Comparison of ENCODE assay signal across 18 cellular contexts in the genomic region with DNA sequence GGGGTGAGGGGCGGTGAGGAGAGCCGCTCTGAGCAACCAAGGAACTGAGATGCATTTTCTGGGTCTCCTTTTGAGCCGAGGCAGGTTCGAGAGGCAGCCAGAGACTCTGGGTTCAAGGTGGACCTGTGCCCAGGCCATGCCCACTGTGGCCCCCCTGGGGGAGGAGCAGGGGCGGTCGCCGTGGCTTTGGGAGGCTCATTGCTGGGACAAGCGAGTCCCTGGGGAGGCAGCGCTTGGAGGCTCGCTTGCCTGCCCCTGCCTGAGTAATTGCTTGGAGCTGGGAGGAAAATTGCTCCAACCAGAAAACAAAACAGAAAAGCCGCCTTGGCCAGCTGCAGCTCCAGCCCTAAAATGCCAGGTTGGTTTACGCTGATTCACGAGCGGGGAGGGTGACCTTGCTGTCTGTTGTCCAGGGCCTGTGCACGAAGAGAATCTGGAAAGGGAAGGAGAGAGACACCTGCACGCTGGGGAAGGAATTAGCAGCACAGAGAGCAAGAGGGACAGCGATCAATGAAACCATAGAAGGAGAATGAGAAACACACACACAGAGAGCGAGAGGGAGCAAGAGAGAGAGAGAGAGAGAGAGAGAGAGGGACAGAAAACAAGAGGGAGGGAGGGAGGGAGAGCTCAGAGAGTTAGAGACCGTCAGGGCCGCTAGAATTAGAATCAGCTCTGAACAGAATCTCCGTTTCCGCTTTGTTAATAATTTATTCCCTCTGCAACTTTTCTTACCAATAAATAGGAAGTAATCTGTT. TPM values are rescaled to one million over a fixed set of nuclear protein-coding genes. Genes with fewer than 3 reads are reported as not detected.
DNase-seq lines count a peak whose midpoint lies in the region; ATAC-seq and TF ChIP-seq lines count a peak whose summit lies in the region.
"Had no signal": no experiment of that assay in that cellular context is flagged by ENCODE, and none has a peak within 500 bp of the region (broad histone marks: within the 10 kb centered on the region; RNA-seq: fewer than 3 reads in every experiment).

No MANE protein-coding gene starts in this region.

- H3K27me3 ChIP-seq in NT2/D1 (ENCODE audit: insufficient read depth, insufficient read length) = peaks cover 10% of the 10 kb centered on the region
- no peaks in the 10 kb centered on the region for H3K27me3 ChIP-seq in layer of hippocampus (ENCODE audit: control insufficient read depth, insufficient read depth, low read length)
- H3K27me3 ChIP-seq in left ventricle myocardium inferior (ENCODE audit: low read depth) = peaks cover 57% of the 10 kb centered on the region

- H3K36me3 ChIP-seq in NT2/D1 (ENCODE audit: insufficient read depth, insufficient read length, low read length) (no peaks in the 10 kb centered on the region), left ventricle myocardium inferior (no peaks in the 10 kb centered on the region)
- H3K36me3 ChIP-seq: tibial artery had no signal

- no peak for TF ChIP-seq CTCF in left ventricle myocardium inferior (IDR thresholded peaks at IDR 0.05; ENCODE audit: borderline replicate concordance)

- ATAC-seq in HG02759 (IDR thresholded peaks at IDR 0.05; ENCODE audit: unreplicated experiment) = no peak
- no peak for ATAC-seq in activated CD4-positive, CD25-positive, alpha-beta regulatory T cell treated with anti-CD3 and anti-CD28 coated beads, Interleukin-2, amount 50 U/mL, for 24 hours
- ATAC-seq: A549, esophagus mucosa, left cardiac atrium, Panc1 had no signal

- H3K4me1 ChIP-seq in NT2/D1 (ENCODE audit: insufficient read depth, insufficient read length) = peaks cover 30% of the 10 kb centered on the region
- H3K4me1 ChIP-seq in left ventricle myocardium inferior = peaks cover 7% of the 10 kb centered on the region
- H3K4me1 ChIP-seq: A549 had no signal

- H3K27ac ChIP-seq in layer of hippocampus (ENCODE audit: low read depth, low read length) (peak overlapping the region; percentile 78), substantia nigra (ENCODE audit: low read depth, low read length, poor library complexity, severe bottlenecking) (peak overlapping the region; percentile 79), left ventricle myocardium inferior (replicated peaks) (no peak overlapping the region)
- H3K27ac ChIP-seq: A549, coronary artery, tibial artery had no signal

- no peaks in the 10 kb centered on the region for H3K9me3 ChIP-seq in NT2/D1 (ENCODE audit: insufficient read depth, low read length)
- no peaks in the 10 kb centered on the region for H3K9me3 ChIP-seq in left ventricle myocardium inferior (replicated peaks)
- H3K9me3 ChIP-seq: A549, tibial artery had no signal

- DNase-seq in NCI-H510A treated with DMSO at 0.1 percent for 48 hours (lab: John Stamatoyannopoulos, UW) = peak; percentile 42
- DNase-seq in NCI-H510A (lab: John Stamatoyannopoulos, UW) = no peak
- DNase-seq in NT2/D1 (ENCODE audit: low read depth, low spot score) = no peak
- DNase-seq in substantia nigra (lab: John Stamatoyannopoulos, UW) = peak in 8 of 49 donors; percentile 11 to 37 (median 28)
- no peak for DNase-seq in left ventricle myocardium inferior
- DNase-seq: GF-D8; HFFc6; left cardiac atrium; NCI-H446; stimulated activated CD4-positive, alpha-beta T cell treated with anti-CD3 and anti-CD28 coated beads, Interleukin-2, amount 100 ng/mL, for 24 hours; tibial artery had no signal

- no peak overlapping the region for H3K4me3 ChIP-seq in NT2/D1 (ENCODE audit: insufficient read length, low read depth)
- no peak overlapping the region for H3K4me3 ChIP-seq in left ventricle myocardium inferior
- H3K4me3 ChIP-seq: A549, coronary artery, tibial artery had no signal

- H3K9ac ChIP-seq in NT2/D1 (ENCODE audit: insufficient read length, low read depth) = peak overlapping the region; percentile 33

- intact Hi-C loops in left ventricle myocardium inferior (cut with micrococcal nuclease) = no loop called here

RNA-seq across cellular contexts. Expression of gene NTNG2, which starts 25.3 kb away (rescaled TPM):
- total RNA-seq in left ventricle myocardium inferior = 1.9 TPM
